24 cellular contexts compared by ENCODE assay signal in genomic region chr11:71223671-71224660, GRCh38. TPM values are rescaled to one million over a fixed set of nuclear protein-coding genes. Genes with fewer than 3 reads are reported as not detected.
"Had no signal": no experiment of that assay in that cellular context is flagged by ENCODE, and none has a peak within 500 bp of the region (broad histone marks: within the 10 kb centered on the region; RNA-seq: fewer than 3 reads in every experiment).

No MANE protein-coding gene starts in this region.

- ATAC-seq: activated CD4-positive, alpha-beta T cell treated with anti-CD3 and anti-CD28 coated beads for 36 hours; activated naive CD8-positive, alpha-beta T cell treated with anti-CD3 and anti-CD28 coated beads, Interleukin-2, amount 50 U/mL, for 24 hours; activated T-cell treated with anti-CD3 and anti-CD28 coated beads, Interleukin-2, amount 50 U/mL, for 72 hours; body of pancreas; gastroesophageal sphincter; left ventricle myocardium superior; natural killer cell treated with Interleukin-12 subunit alpha and Interleukin-12 subunit beta and Interleukin-15 and Interleukin-18, amount 100 ng/mL, for 72 hours; psoas muscle; right cardiac atrium; stimulated activated naive CD8-positive, alpha-beta T cell treated with anti-CD3 and anti-CD28 coated beads, Interleukin-15, amount 100 ng/mL, for 72 hours had no signal

- H3K27ac Mint-ChIP-seq: activated CD4-positive, alpha-beta T cell treated with anti-CD3 and anti-CD28 coated beads for 36 hours; activated naive CD8-positive, alpha-beta T cell treated with anti-CD3 and anti-CD28 coated beads, Interleukin-2, amount 50 U/mL, for 24 hours; activated T-cell treated with anti-CD3 and anti-CD28 coated beads, Interleukin-2, amount 50 U/mL, for 72 hours; natural killer cell treated with Interleukin-12 subunit alpha and Interleukin-12 subunit beta and Interleukin-15 and Interleukin-18, amount 100 ng/mL, for 72 hours; stimulated activated naive CD8-positive, alpha-beta T cell treated with anti-CD3 and anti-CD28 coated beads, Interleukin-15, amount 100 ng/mL, for 72 hours had no signal

- DNase-seq: activated CD4-positive, alpha-beta T cell treated with anti-CD3 and anti-CD28 coated beads for 36 hours; activated CD4-positive, alpha-beta T cell treated with anti-CD3 and anti-CD28 coated beads, Interleukin-2, amount 50 U/mL, for 4 hours; activated gamma-delta T cell; activated naive CD4-positive, alpha-beta T cell treated with anti-CD3 and anti-CD28 coated beads, Interleukin-2, amount 50 U/mL, for 16 hours; activated naive CD8-positive, alpha-beta T cell treated with anti-CD3 and anti-CD28 coated beads, Interleukin-2, amount 50 U/mL, for 24 hours; activated T-cell treated with anti-CD3 and anti-CD28 coated beads, Interleukin-2, amount 50 U/mL, for 72 hours; body of pancreas; central memory CD4-positive, alpha-beta T cell; colonic mucosa; hypothalamus; left ventricle myocardium superior; ovary; psoas muscle; right cardiac atrium; stimulated activated CD4-positive, alpha-beta T cell treated with anti-CD3 and anti-CD28 coated beads, Interleukin-1b, Interleukin-23, amount 100 ng/mL, for 48 hours; stimulated activated naive CD8-positive, alpha-beta T cell treated with anti-CD3 and anti-CD28 coated beads, Interleukin-15, amount 100 ng/mL, for 72 hours; uterus had no signal

- H3K4me3 ChIP-seq: body of pancreas, colonic mucosa, gastroesophageal sphincter, ovary, psoas muscle, tibial nerve, uterus had no signal

- H3K9me3 ChIP-seq: body of pancreas, colonic mucosa, neutrophil, ovary had no signal

- H3K27me3 ChIP-seq: body of pancreas, colonic mucosa, neutrophil, ovary, tibial nerve, uterus had no signal

- FAIRE-seq: TTC549 had no signal

- H3K4me1 Mint-ChIP-seq: activated CD4-positive, alpha-beta T cell treated with anti-CD3 and anti-CD28 coated beads for 36 hours; activated naive CD8-positive, alpha-beta T cell treated with anti-CD3 and anti-CD28 coated beads, Interleukin-2, amount 50 U/mL, for 24 hours; stimulated activated naive CD8-positive, alpha-beta T cell treated with anti-CD3 and anti-CD28 coated beads, Interleukin-15, amount 100 ng/mL, for 72 hours had no signal

- H3K4me3 Mint-ChIP-seq: activated CD4-positive, alpha-beta T cell treated with anti-CD3 and anti-CD28 coated beads for 36 hours; activated naive CD8-positive, alpha-beta T cell treated with anti-CD3 and anti-CD28 coated beads, Interleukin-2, amount 50 U/mL, for 24 hours; activated T-cell treated with anti-CD3 and anti-CD28 coated beads, Interleukin-2, amount 50 U/mL, for 72 hours; natural killer cell treated with Interleukin-12 subunit alpha and Interleukin-12 subunit beta and Interleukin-15 and Interleukin-18, amount 100 ng/mL, for 72 hours; stimulated activated naive CD8-positive, alpha-beta T cell treated with anti-CD3 and anti-CD28 coated beads, Interleukin-15, amount 100 ng/mL, for 72 hours had no signal

- H3K36me3 ChIP-seq: colonic mucosa, gastroesophageal sphincter, neutrophil, ovary, tibial nerve, uterus had no signal

- H3K4me1 ChIP-seq: body of pancreas, colonic mucosa, gastroesophageal sphincter, psoas muscle, tibial nerve, uterus had no signal

- H3K27ac ChIP-seq: body of pancreas, colonic mucosa, gastroesophageal sphincter, neutrophil, ovary, psoas muscle, tibial nerve, uterus had no signal

RNA-seq across cellular contexts. Expression of gene SHANK2, which starts 28.4 kb away (rescaled TPM):
- total RNA-seq: activated CD4-positive, alpha-beta T cell treated with anti-CD3 and anti-CD28 coated beads for 36 hours; activated CD8-positive, alpha-beta memory T cell treated with anti-CD3 and anti-CD28 coated beads for 36 hours; T-helper 2 cell treated with Interferon-gamma antibody and Interleukin-4, amounts not matched to agents 100 ng/mL and 5 ng/mL, for 36 hours had no signal
